ENCODE assay signal across 8 cellular contexts in genomic region chr1:11653616-11654570, GRCh38. TPM values are rescaled to one million over a fixed set of nuclear protein-coding genes. Genes with fewer than 3 reads are reported as not detected.
DNase-seq lines count a peak whose midpoint lies in the region; ATAC-seq and TF ChIP-seq lines count a peak whose summit lies in the region.

Gene FBXO2 (minus strand): TSS chr1:11654429. CDS start chr1:11654340, 89 bp downstream.

- peaks cover 13% of the 10 kb centered on the region for H3K36me3 Mint-ChIP-seq in activated naive CD4-positive, alpha-beta T cell treated with anti-CD3 and anti-CD28 coated beads, Interleukin-2, amount 10 ng/mL, durations not matched to agents 7 days and 5 days
- H3K36me3 Mint-ChIP-seq in mesothelial cell of epicardium = peaks cover 1% of the 10 kb centered on the region

- 14% methylated on average over 71 of the region's 71 CpGs for WGBS in urinary bladder

- H3K79me2 ChIP-seq in PC-3 (ENCODE audit: low read length) = peaks cover 10% of the 10 kb centered on the region

- peak within 1 kb of the TSS; percentile 61 for H3K27ac ChIP-seq in PC-3 (ENCODE audit: low read length)
- no peak within 1 kb of the TSS for H3K27ac ChIP-seq in urinary bladder (ENCODE audit: low read depth)

- H3K27me3 Mint-ChIP-seq in activated naive CD4-positive, alpha-beta T cell treated with anti-CD3 and anti-CD28 coated beads, Interleukin-2, amount 10 ng/mL, durations not matched to agents 7 days and 5 days = peaks cover 43% of the 10 kb centered on the region
- peaks cover 39% of the 10 kb centered on the region for H3K27me3 Mint-ChIP-seq in mesothelial cell of epicardium (ENCODE audit: low read depth)

- H3K36me3 ChIP-seq in PC-3 (ENCODE audit: low read depth, low read length) (no peaks in the 10 kb centered on the region), urinary bladder (ENCODE audit: insufficient read depth) (no peaks in the 10 kb centered on the region)

- H3K4me3 ChIP-seq in PC-3 (ENCODE audit: low read length) (peak within 1 kb of the TSS; percentile 62), urinary bladder (ENCODE audit: low read depth, low read length) (peak within 1 kb of the TSS; percentile 83)

- H2AFZ ChIP-seq in PC-3 (ENCODE audit: low read length) = peak within 1 kb of the TSS; percentile 73

- CTCF ChIA-PET in activated naive CD4-positive, alpha-beta T cell treated with anti-CD3 and anti-CD28 coated beads, Interleukin-2, amount 10 ng/mL, durations not matched to agents 7 days and 5 days (lab: Charles Lee) = interaction anchor here (0.6 to 7.1 kb wide), 4 partner anchors 10 to 131 kb away, joined by 3 to 79 read pairs (median 7); partner anchors contain the start of gene FBXO6
- CTCF ChIA-PET in PC-3 (lab: Charles Lee) = interaction anchor here (0.8 to 1.1 kb wide), 2 partner anchors 10 to 66 kb away, joined by 5 read pairs; partner anchors contain the start of gene FBXO6

- H3K4me3 Mint-ChIP-seq in activated naive CD4-positive, alpha-beta T cell treated with anti-CD3 and anti-CD28 coated beads, Interleukin-2, amount 10 ng/mL, durations not matched to agents 7 days and 5 days = peak within 1 kb of the TSS; percentile 74
- peak within 1 kb of the TSS; percentile 71 for H3K4me3 Mint-ChIP-seq in mesothelial cell of epicardium

- ATAC-seq in PC-3 (no peak; the same call in 1 of the 2 replicates), HG02588 (IDR thresholded peaks at IDR 0.05; ENCODE audit: unreplicated experiment) (no peak)

- H3K27ac Mint-ChIP-seq in activated naive CD4-positive, alpha-beta T cell treated with anti-CD3 and anti-CD28 coated beads, Interleukin-2, amount 10 ng/mL, durations not matched to agents 7 days and 5 days = no peak within 1 kb of the TSS
- no peak within 1 kb of the TSS for H3K27ac Mint-ChIP-seq in mesothelial cell of epicardium

- peak within 1 kb of the TSS; percentile 78 for H3K4me2 ChIP-seq in PC-3 (ENCODE audit: low read length)

- no peak for DNase-seq in activated naive CD4-positive, alpha-beta T cell treated with anti-CD3 and anti-CD28 coated beads, Interleukin-2, amount 10 ng/mL, durations not matched to agents 7 days and 5 days
- no peak for DNase-seq in activated naive CD4-positive, alpha-beta T cell treated with anti-CD3 and anti-CD28 coated beads, Interleukin-2, amount 50 U/mL, for 16 hours
- DNase-seq in PC-3 (no peak), ecto neural progenitor cell (ENCODE audit: low spot score) (peak; percentile 70), mesothelial cell of epicardium (ENCODE audit: low spot score in 2 of 2, unreplicated experiment in 2 of 2) (no peak), NCI-H82 treated with DMSO at 0.1 percent for 48 hours (lab: John Stamatoyannopoulos, UW; ENCODE audit: unreplicated experiment) (no peak)

- peaks cover 28% of the 10 kb centered on the region for H3K4me1 ChIP-seq in PC-3 (ENCODE audit: insufficient read depth, low read length)
- no peaks in the 10 kb centered on the region for H3K4me1 ChIP-seq in urinary bladder (ENCODE audit: insufficient read depth)

- peak within 1 kb of the TSS; percentile 51; the same call in 1 of the 2 replicates for H3K9ac ChIP-seq in PC-3 (ENCODE audit: low read length)

- no peaks in the 10 kb centered on the region for H3K9me3 Mint-ChIP-seq in activated naive CD4-positive, alpha-beta T cell treated with anti-CD3 and anti-CD28 coated beads, Interleukin-2, amount 10 ng/mL, durations not matched to agents 7 days and 5 days
- no peaks in the 10 kb centered on the region for H3K9me3 Mint-ChIP-seq in mesothelial cell of epicardium

- no TSS peak for BruUV-seq in PC-3 (replicated peaks; lab: Mats Ljungman, UMichigan)

- no peak for TF ChIP-seq CTCF in PC-3 (conservative IDR thresholded peaks at IDR 0.05; ENCODE audit: low read depth, low read length)
- no peak for TF ChIP-seq CTCF in mesothelial cell of epicardium (IDR thresholded peaks at IDR 0.05; ENCODE audit: unreplicated experiment)

- H3K9me3 ChIP-seq in PC-3 (ENCODE audit: low read length) = no peaks in the 10 kb centered on the region

- no peaks in the 10 kb centered on the region for H4K20me1 ChIP-seq in PC-3 (ENCODE audit: low read length)

- H3F3A ChIP-seq in PC-3 (ENCODE audit: low read length, unreplicated experiment) = no peaks in the 10 kb centered on the region

- H3K4me1 Mint-ChIP-seq in activated naive CD4-positive, alpha-beta T cell treated with anti-CD3 and anti-CD28 coated beads, Interleukin-2, amount 10 ng/mL, durations not matched to agents 7 days and 5 days = peaks cover 31% of the 10 kb centered on the region
- H3K4me1 Mint-ChIP-seq in mesothelial cell of epicardium = peaks cover 15% of the 10 kb centered on the region

- no peaks in the 10 kb centered on the region for H3K9me2 ChIP-seq in PC-3 (replicated peaks; ENCODE audit: low read length)

- intact Hi-C loops in PC-3 (cut with micrococcal nuclease) = no loop called here

- no peaks in the 10 kb centered on the region for H3K27me3 ChIP-seq in PC-3 (ENCODE audit: low read length)

- POLR2A ChIA-PET in PC-3 (lab: Charles Lee; ENCODE audit: unreplicated experiment) = no interaction called here

RNA-seq across cellular contexts. Expression of gene FBXO2, which starts in this region (rescaled TPM):
- total RNA-seq in PC-3 (2014; rRNA removed) (13.4 and 15.3 TPM in 2 replicates), mesothelial cell of epicardium (2.6 to 3.3 TPM (median 3.1 TPM) in 3 replicates), urinary bladder (0.42 TPM)
- 5.5 TPM for polyA plus RNA-seq in urinary bladder
